Comparison of ENCODE assay signal across 8 cellular contexts in the genomic region with DNA sequence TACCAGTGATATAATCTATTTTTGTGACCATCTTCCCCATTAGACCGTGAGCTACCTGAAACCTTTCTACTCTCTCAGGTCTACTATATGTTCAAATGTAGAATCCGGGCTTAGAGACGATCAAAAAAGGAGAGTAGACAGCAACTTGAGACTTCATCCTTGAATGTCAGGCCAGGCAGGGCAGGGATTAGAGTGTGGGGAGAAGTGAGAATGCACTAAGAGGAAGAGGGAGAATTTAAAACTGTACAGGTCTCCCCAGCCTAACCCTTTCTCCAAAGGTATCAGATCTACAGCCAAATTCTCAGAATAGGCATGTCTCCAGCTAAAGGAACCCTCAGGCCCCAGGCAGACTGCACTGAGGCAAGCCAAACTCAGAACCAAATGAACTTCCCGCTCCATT. TPM values are rescaled to one million over a fixed set of nuclear protein-coding genes. Genes with fewer than 3 reads are reported as not detected.
DNase-seq lines count a peak whose midpoint lies in the region; ATAC-seq and TF ChIP-seq lines count a peak whose summit lies in the region.

No MANE protein-coding gene starts in this region.

- H3K36me3 ChIP-seq in heart right ventricle: peaks cover 0 to 47% (median 18%) of the 10 kb centered on the region in 9 donors
- peaks cover 0 to 21% of the 10 kb centered on the region in 2 donors for H3K36me3 ChIP-seq in vagina

- no peaks in the 10 kb centered on the region for H3K27me3 Mint-ChIP-seq in memory B cell

- peak overlapping the region; percentile 98 for H3K4me3 Mint-ChIP-seq in memory B cell

- H3K4me1 ChIP-seq in heart right ventricle (peaks cover 6 to 51% (median 38%) of the 10 kb centered on the region in 9 donors), vagina (peaks cover 44% of the 10 kb centered on the region)

- peaks cover 13% of the 10 kb centered on the region for H3K36me3 Mint-ChIP-seq in memory B cell

- peaks cover 43% of the 10 kb centered on the region for H3K4me1 Mint-ChIP-seq in memory B cell

- intact Hi-C loops in heart right ventricle (cut with DNase I) (loop anchor here in 1 of 10 donors (10.0 kb wide), 1 partner anchor 333 kb away; the partner anchor contains the start of gene CLPB), left cardiac atrium (cut with DNase I) (loop anchor here in 1 of 2 donors (2.0 kb wide), 1 partner anchor 61 kb away; no protein-coding TSS in a partner anchor), vagina (cut with DNase I) (no loop called here)

- in situ Hi-C loops in astrocyte of the spinal cord (cut with HindIII; ENCODE audit: low sequenced_read_pairs): no loop called here

- WGBS in heart right ventricle, 2 donors: 47 to 52% methylated on average over 4 of the region's 4 CpGs

- no peaks in the 10 kb centered on the region for H3K9me3 Mint-ChIP-seq in memory B cell

- H3K27me3 ChIP-seq in heart right ventricle (no peaks in the 10 kb centered on the region), vagina (no peaks in the 10 kb centered on the region)

- H3K27ac Mint-ChIP-seq in memory B cell: peak overlapping the region; percentile 97

- TF ChIP-seq POLR2A in vagina (IDR thresholded peaks at IDR 0.05): no peak

- no peak for TF ChIP-seq CTCF in heart right ventricle (IDR thresholded peaks at IDR 0.05)
- no peak for TF ChIP-seq CTCF in astrocyte of the spinal cord (IDR thresholded peaks at IDR 0.05; ENCODE audit: low read depth, low read length)
- no peak for TF ChIP-seq CTCF in vagina (IDR thresholded peaks at IDR 0.05)
- no peak for TF ChIP-seq CTCF in GM20000 (IDR thresholded peaks at IDR 0.05; ENCODE audit: extremely low read depth, missing control alignments)

- H3K9me3 ChIP-seq in heart right ventricle (no peaks in the 10 kb centered on the region), vagina (no peaks in the 10 kb centered on the region)

- peak overlapping the region; percentile 59 to 99 (median 80) for H3K4me3 ChIP-seq in heart right ventricle
- peak overlapping the region; percentile 96 for H3K4me3 ChIP-seq in astrocyte of the spinal cord (ENCODE audit: low read depth, low read length)
- peak overlapping the region; percentile 64 to 91 for H3K4me3 ChIP-seq in vagina

- ATAC-seq in heart right ventricle (no peak), left cardiac atrium (no peak), memory B cell (ENCODE audit: low read depth) (no peak), GM18520 (IDR thresholded peaks at IDR 0.05; ENCODE audit: unreplicated experiment) (no peak), GM21526 (IDR thresholded peaks at IDR 0.05; ENCODE audit: low FRiP score, unreplicated experiment) (no peak)

- DNase-seq in heart right ventricle: no peak
- no peak for DNase-seq in left cardiac atrium
- DNase-seq in astrocyte of the spinal cord (ENCODE audit: low read depth, low spot score): no peak
- no peak for DNase-seq in memory B cell (ENCODE audit: low spot score in 2 of 2)
- DNase-seq in vagina (ENCODE audit: extremely low spot score in 2 of 2): no peak
- DNase-seq in GM20000 (ENCODE audit: low spot score): no peak

- H3K27ac ChIP-seq in heart right ventricle (peak overlapping the region in 9 of 10 donors; percentile 91 to 99 (median 96)), vagina (peak overlapping the region; percentile 93)

RNA-seq across cellular contexts. Expression of gene LAMTOR1, which starts 0.9 kb away (rescaled TPM):
- 100 to 1,000 TPM in 1 of 10 donors, 10 to 100 TPM in 9; 76.5 to 103 (median 81.8) TPM for total RNA-seq in heart right ventricle
- 100 to 1,000 TPM in 1 of 2 donors, 10 to 100 TPM in 1; 58.3 to 158 TPM for polyA plus RNA-seq in heart right ventricle
- total RNA-seq in left cardiac atrium: 10 to 100 TPM; 76.4 to 88.0 TPM
- 87.4 TPM for total RNA-seq in vagina

RNA-seq across cellular contexts. Expression of gene TOMT, which starts 3.6 kb away (rescaled TPM):
- under 1 TPM in 1 of 10 donors, not detected in 9; 0.21 TPM for total RNA-seq in heart right ventricle
- polyA plus RNA-seq in heart right ventricle: not detected
- not detected for total RNA-seq in left cardiac atrium
- total RNA-seq in vagina: not detected

RNA-seq across cellular contexts. Expression of gene ANAPC15, which starts 10.3 kb away (rescaled TPM):
- total RNA-seq in heart right ventricle (10 to 100 TPM; 31.8 to 58.3 (median 46.8) TPM), left cardiac atrium (10 to 100 TPM; 43.3 to 45.0 TPM), vagina (19.9 TPM)
- 100 to 1,000 TPM in 1 of 2 donors, 10 to 100 TPM in 1; 43.8 to 104 TPM for polyA plus RNA-seq in heart right ventricle

RNA-seq across cellular contexts. Expression of gene LRRC51, which starts 21.5 kb away (rescaled TPM):
- total RNA-seq in heart right ventricle: 1 to 10 TPM; 2.3 to 9.1 (median 4.7) TPM
- 1 to 10 TPM; 2.5 to 2.8 TPM for polyA plus RNA-seq in heart right ventricle
- 1 to 10 TPM; 3.9 to 5.0 TPM for total RNA-seq in left cardiac atrium
- 5.6 TPM for total RNA-seq in vagina

RNA-seq across cellular contexts. Expression of gene NUMA1, which starts 21.8 kb away (rescaled TPM):
- total RNA-seq in heart right ventricle (100 to 1,000 TPM in 2 of 10 donors, 10 to 100 TPM in 8; 60.8 to 117 (median 83.4) TPM), left cardiac atrium (10 to 100 TPM; 73.3 to 86.7 TPM), vagina (314 TPM)
- 100 to 1,000 TPM in 1 of 2 donors, 10 to 100 TPM in 1; 54.1 to 159 TPM for polyA plus RNA-seq in heart right ventricle
